Comparison of ENCODE assay signal across 1 cellular context in genomic region chr14:50339178-50339804, GRCh38.
TF ChIP-seq lines count a peak whose summit lies in the region.

No MANE protein-coding gene starts in this region.

TF ChIP-seq in IMR-90, 13 proteins besides CTCF, POLR2A, EP300 and RAD21 (continued from another document):
- TF ChIP-seq USF2 (IDR thresholded peaks at IDR 0.05; ENCODE audit: low read depth, low read length) (no peak), CHD1 (IDR thresholded peaks at IDR 0.05; ENCODE audit: low read depth, low read length) (no peak), FOS (IDR thresholded peaks at IDR 0.05; ENCODE audit: low read depth, low read length) (no peak), MXI1 (IDR thresholded peaks at IDR 0.05; ENCODE audit: borderline replicate concordance, low read depth, low read length) (no peak), SMC3 (IDR thresholded peaks at IDR 0.05; ENCODE audit: low read depth, low read length) (no peak), ELK1 (IDR thresholded peaks at IDR 0.05; ENCODE audit: borderline replicate concordance, low read depth, low read length) (no peak), CEBPB (IDR thresholded peaks at IDR 0.05; ENCODE audit: low read depth, low read length) (no peak), RFX5 (IDR thresholded peaks at IDR 0.05; ENCODE audit: low read depth, low read length) (no peak), RCOR1 (IDR thresholded peaks at IDR 0.05; ENCODE audit: insufficient replicate concordance, low read length) (no peak), NFE2L2 (IDR thresholded peaks at IDR 0.05; ENCODE audit: low read depth, low read length) (no peak), BHLHE40 (IDR thresholded peaks at IDR 0.05; ENCODE audit: low read depth, low read length) (no peak), MAZ (IDR thresholded peaks at IDR 0.05; ENCODE audit: borderline replicate concordance, low read depth, low read length) (no peak)
